Comparison of ENCODE assay signal across 16 cellular contexts in the genomic region with DNA sequence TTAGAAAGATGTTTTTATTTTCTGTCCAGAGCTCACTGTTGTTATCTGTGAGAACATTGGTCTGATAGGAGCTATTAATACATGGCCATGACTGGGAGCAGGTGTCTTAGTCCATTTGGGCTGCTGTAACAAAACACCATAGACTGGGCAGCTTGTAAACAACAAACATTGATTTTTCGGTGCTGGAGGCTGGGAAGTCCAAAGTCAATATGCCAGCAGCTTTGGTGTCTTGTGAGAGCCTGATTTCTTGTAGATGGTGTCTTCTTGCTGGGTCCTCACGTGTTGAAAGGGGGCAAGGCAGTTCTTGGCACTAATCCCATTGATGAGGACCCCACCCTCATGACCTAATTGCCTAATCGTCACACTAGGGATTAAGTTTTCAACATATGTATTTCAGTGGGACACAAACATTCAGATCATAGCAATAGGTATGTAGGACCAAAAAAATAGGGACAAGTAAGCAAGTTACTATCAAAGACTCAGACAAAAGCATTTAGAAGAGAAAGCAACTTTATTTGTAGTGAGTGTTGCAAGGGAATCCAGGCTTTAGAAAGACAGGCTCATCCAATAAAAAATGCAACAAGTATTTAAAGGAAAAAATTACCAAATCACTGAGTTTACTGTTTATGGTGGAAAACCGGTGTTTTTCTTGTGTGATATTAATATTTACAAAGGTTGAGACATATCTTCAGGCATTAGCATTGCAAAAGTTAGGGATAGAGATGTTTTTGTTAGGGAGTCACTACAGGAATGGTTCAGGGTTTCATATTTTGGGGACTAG. TPM values are rescaled to one million over a fixed set of nuclear protein-coding genes. Genes with fewer than 3 reads are reported as not detected.
DNase-seq lines count a peak whose midpoint lies in the region; ATAC-seq, FAIRE-seq and TF ChIP-seq lines count a peak whose summit lies in the region.
"Had no signal": no experiment of that assay in that cellular context is flagged by ENCODE, and none has a peak within 500 bp of the region (broad histone marks: within the 10 kb centered on the region; RNA-seq: fewer than 3 reads in every experiment).

No MANE protein-coding gene starts in this region.

- H3K79me2 ChIP-seq in K562 (ENCODE audit: control insufficient read depth, insufficient read depth, low read length), result no peaks in the 10 kb centered on the region
- H3K79me2 ChIP-seq in neural progenitor cell (ENCODE audit: low read depth), result no peaks in the 10 kb centered on the region

- H3K9me1 ChIP-seq in K562 (ENCODE audit: control insufficient read depth, insufficient read depth, low read length), result no peaks in the 10 kb centered on the region

- no peaks in the 10 kb centered on the region for H3K36me3 ChIP-seq in K562 (ENCODE audit: control insufficient read depth, insufficient read depth, low read length)
- H3K36me3 ChIP-seq in neural progenitor cell, result no peaks in the 10 kb centered on the region
- H3K36me3 ChIP-seq: BLaER1 treated with 17β-estradiol and CSF1 and Interleukin-3, amounts not matched to agents 10 nM and 100 nM had no signal

- TF ChIP-seq RAD21 in K562 (CRISPR knock-in tag; conservative IDR thresholded peaks at IDR 0.05 in 1 of 2, IDR thresholded peaks at IDR 0.05 in 1 of 2), result no peak

- no peak overlapping the region for H3K4me3 Mint-ChIP-seq in neural progenitor cell

- no peak for TF ChIP-seq EP300 in K562 (IDR thresholded peaks at IDR 0.05; ENCODE audit: low read length)

- H3K27me3 ChIP-seq in K562 (ENCODE audit: control insufficient read depth in 2 of 2, insufficient read depth in 2 of 2, low read length in 2 of 2), result peaks cover 5 to 12% of the 10 kb centered on the region in 2 experiments; a peak in 2 of 5 replicates
- no peaks in the 10 kb centered on the region for H3K27me3 ChIP-seq in neural progenitor cell
- H3K27me3 ChIP-seq: BLaER1 treated with 17β-estradiol and CSF1 and Interleukin-3, amounts not matched to agents 10 nM and 100 nM had no signal

- CTCF ChIA-PET in K562 (lab: Yijun Ruan, JAX; ENCODE audit: low intra/inter-chr PET ratio), result no interaction called here

- WGBS in K562 (ENCODE audit: insufficient coverage, low coverage, missing lambda C conversion rate), result 1% methylated on average over 4 of the region's 4 CpGs

- no TSS peak for BruUV-seq in K562 (replicated peaks; lab: Mats Ljungman, UMichigan)

- H3K36me3 Mint-ChIP-seq in neural progenitor cell, result peaks cover 4% of the 10 kb centered on the region

- no peak overlapping the region for H3K27ac ChIP-seq in K562 (ENCODE audit: extremely low read depth, low read depth, low read length)
- no peak overlapping the region for H3K27ac ChIP-seq in neural progenitor cell
- H3K27ac ChIP-seq: BLaER1 treated with 17β-estradiol and CSF1 and Interleukin-3, amounts not matched to agents 10 nM and 100 nM; GM23248 had no signal

- in situ Hi-C loops in K562 (cut with MboI), result no loop called here

- no peak for FAIRE-seq in K562 (lab: Jason Lieb, UNC)

- peaks cover 1% of the 10 kb centered on the region for H3K27me3 Mint-ChIP-seq in neural progenitor cell (ENCODE audit: insufficient read depth, low read depth)

- DNase-seq in NCI-H748 (lab: John Stamatoyannopoulos, UW; ENCODE audit: unreplicated experiment) (peak; percentile 23), NCI-H748 treated with DMSO at 0.1 percent for 48 hours (lab: John Stamatoyannopoulos, UW) (no peak), K562 (ENCODE audit: extremely low read depth in 1 of 4, low spot score in 3 of 4) (no peak), neural progenitor cell (ENCODE audit: low spot score) (no peak)
- DNase-seq in activated naive CD4-positive, alpha-beta T cell treated with anti-CD3 and anti-CD28 coated beads, Interleukin-2, amount 50 U/mL, for 16 hours, result no peak
- DNase-seq: DMS153, KG1, NCI-H1105, NCI-H1930, NCI-H2171 treated with DMSO at 0.1 percent for 48 hours, NCI-H510A had no signal

- H4K20me1 ChIP-seq in K562 (replicated peaks; ENCODE audit: control insufficient read depth, insufficient read depth, low read length) (no peaks in the 10 kb centered on the region), neural progenitor cell (ENCODE audit: low read depth) (no peaks in the 10 kb centered on the region)
- H4K20me1 ChIP-seq: BLaER1 treated with 17β-estradiol and CSF1 and Interleukin-3, amounts not matched to agents 10 nM and 100 nM had no signal

- no peaks in the 10 kb centered on the region for H3K4me1 ChIP-seq in K562 (replicated peaks in 1 of 2; ENCODE audit: control insufficient read depth in 2 of 2, insufficient read depth in 2 of 2, low read length in 2 of 2)
- H3K4me1 ChIP-seq in neural progenitor cell, result peaks cover 12% of the 10 kb centered on the region

- POLR2A ChIA-PET in K562 (lab: Yijun Ruan, JAX), result interaction anchor here (0.6 to 1.6 kb wide), 3 partner anchors 9 to 26 kb away, joined by 3 to 9 read pairs (median 3); no protein-coding TSS in a partner anchor

- TF ChIP-seq CTCF in K562 (IDR thresholded peaks at IDR 0.05 in 2 of 3, conservative IDR thresholded peaks at IDR 0.05 in 1 of 3; ENCODE audit: insufficient read depth in 2 of 3, low read depth in 1 of 3, low read length in 3 of 3) (no peak), neural progenitor cell (IDR thresholded peaks at IDR 0.05) (no peak)

- TF ChIP-seq POLR2A in K562 (conservative IDR thresholded peaks at IDR 0.05), result no peak

- H3K4me1 Mint-ChIP-seq in neural progenitor cell, result no peaks in the 10 kb centered on the region

- no peak overlapping the region for H3K4me2 ChIP-seq in K562 (ENCODE audit: insufficient read depth, low read length)
- H3K4me2 ChIP-seq in neural progenitor cell, result no peak overlapping the region

- H3K27ac Mint-ChIP-seq in neural progenitor cell, result peak overlapping the region; percentile 10

- no peaks in the 10 kb centered on the region for H3K9me3 ChIP-seq in K562 (replicated peaks; ENCODE audit: control insufficient read depth, insufficient read depth, low read depth, low read length)
- no peaks in the 10 kb centered on the region for H3K9me3 ChIP-seq in neural progenitor cell (ENCODE audit: low read depth)
- H3K9me3 ChIP-seq: BLaER1 treated with 17β-estradiol and CSF1 and Interleukin-3, amounts not matched to agents 10 nM and 100 nM had no signal

- H3K4me3 ChIP-seq in K562, result no peak overlapping the region
- no peak overlapping the region for H3K4me3 ChIP-seq in neural progenitor cell
- H3K4me3 ChIP-seq: BLaER1 treated with 17β-estradiol and CSF1 and Interleukin-3, amounts not matched to agents 10 nM and 100 nM; GM23248 had no signal

- H2AFZ ChIP-seq in K562 (ENCODE audit: low read depth, low read length) (no peak overlapping the region), neural progenitor cell (replicated peaks) (no peak overlapping the region)
- H2AFZ ChIP-seq: GM23248 had no signal

- H3K9ac ChIP-seq in K562 (ENCODE audit: insufficient read depth in 1 of 2, low read depth in 2 of 2, low read length in 2 of 2), result no peak overlapping the region
- H3K9ac ChIP-seq in neural progenitor cell, result no peak overlapping the region
- H3K9ac ChIP-seq: BLaER1 treated with 17β-estradiol and CSF1 and Interleukin-3, amounts not matched to agents 10 nM and 100 nM; GM23248 had no signal

- peak; percentile 17 for ATAC-seq in HG03432 (IDR thresholded peaks at IDR 0.05; ENCODE audit: unreplicated experiment)
- no peak for ATAC-seq in K562
- no peak for ATAC-seq in HG02840 (IDR thresholded peaks at IDR 0.05; ENCODE audit: low FRiP score, unreplicated experiment)
- ATAC-seq in HG02938 (IDR thresholded peaks at IDR 0.05; ENCODE audit: unreplicated experiment), result no peak

- no peaks in the 10 kb centered on the region for H3F3A ChIP-seq in neural progenitor cell (ENCODE audit: low read depth)

- H3K9me3 Mint-ChIP-seq in neural progenitor cell, result peaks cover 13% of the 10 kb centered on the region

- intact Hi-C loops in K562 (cut with micrococcal nuclease), result no loop called here

TF ChIP-seq in K562, 482 proteins besides CTCF, POLR2A, EP300 and RAD21:
- TF ChIP-seq CC2D1A (IDR thresholded peaks at IDR 0.05) (no peak), MAZ (CRISPR knock-in tag; conservative IDR thresholded peaks at IDR 0.05 in 1 of 2, IDR thresholded peaks at IDR 0.05 in 1 of 2) (no peak), ZNF12 (CRISPR knock-in tag; IDR thresholded peaks at IDR 0.05) (peak; percentile 66; the same call in 1 of the 2 replicates), HCFC1 (IDR thresholded peaks at IDR 0.05; ENCODE audit: low read depth, low read length) (no peak)

RNA-seq across cellular contexts. Expression of gene WDR26, which starts 55.2 kb away (rescaled TPM):
- total RNA-seq in K562 (2011; cell fraction: chromatin; rRNA removed; ENCODE audit: low replicate concordance), result 190 and 413 TPM in 2 replicates
- 79.0 and 101 TPM in 2 replicates for total RNA-seq in K562 (2011; cell fraction: nucleolus; rRNA removed)
- 192 and 302 TPM in 2 replicates for total RNA-seq in K562 (2011; cell fraction: nucleoplasm; rRNA removed)
- total RNA-seq in K562 (2014; rRNA removed) (21.2 and 26.6 TPM in 2 replicates), K562 (2014; rRNA removed; fragmentation: Illumina TruSeq; extraction: Trizol) (39.8 and 41.0 TPM in 2 replicates), K562 (2015; rRNA removed; fragmentation: Illumina TruSeq; extraction: Trizol) (30.4 and 31.2 TPM in 2 replicates), K562 (2021) (54.6 and 66.0 TPM in 2 replicates), neural progenitor cell (ENCODE audit: low replicate concordance) (52.1 and 62.4 TPM in 2 replicates)
- polyA plus RNA-seq in K562 (2011; rRNA removed) (40.3 and 54.4 TPM in 2 replicates), K562 (2014; fragmentation: Illumina TruSeq; extraction: Trizol) (52.3 and 55.7 TPM in 2 replicates), K562 (2014; fragmentation: Nextera tagmentation; extraction: Ambion mirVana) (10 to 100 TPM; 11.5 to 14.3 TPM), K562 (2014; rRNA removed) (39.7 and 58.2 TPM in 2 replicates)
- 10.4 and 16.7 TPM in 2 replicates for polyA plus RNA-seq in K562 (2011; cell fraction: cytosol; rRNA removed)
- polyA plus RNA-seq in K562 (2011; cell fraction: nucleus; rRNA removed), result 86.9 and 97.7 TPM in 2 replicates
- 42.7 and 48.1 TPM in 2 replicates for polyA plus RNA-seq in K562 (2012)
- polyA minus RNA-seq in K562 (2011; rRNA and poly(A)+ RNA removed), result 88.0 and 101 TPM in 2 replicates
- 50.0 and 56.2 TPM in 2 replicates for polyA minus RNA-seq in K562 (2011; cell fraction: cytosol; rRNA and poly(A)+ RNA removed)
- 73.2 and 92.6 TPM in 2 replicates for polyA minus RNA-seq in K562 (2011; cell fraction: nucleus; rRNA and poly(A)+ RNA removed)
